Comparison of ENCODE assay signal across 8 cellular contexts in genomic region chr14:93132472-93133065, GRCh38. TPM values are rescaled to one million over a fixed set of nuclear protein-coding genes. Genes with fewer than 3 reads are reported as not detected.
A peak's percentile ranks its signal among the peaks of the same experiment; 100 is the strongest.
DNase-seq lines count a peak whose midpoint lies in the region; ATAC-seq and TF ChIP-seq lines count a peak whose summit lies in the region.

No MANE protein-coding gene starts in this region.

- no peak for TF ChIP-seq POLR2A in tibial nerve (IDR thresholded peaks at IDR 0.05)

- no peak overlapping the region for H3K4me2 ChIP-seq in Loucy (ENCODE audit: low read depth, low read length, poor library complexity, severe bottlenecking)

- H3K4me3 Mint-ChIP-seq in activated T-cell treated with anti-CD3 and anti-CD28 coated beads, Interleukin-2, amount 50 U/mL, for 24 hours: no peak overlapping the region
- H3K4me3 Mint-ChIP-seq in activated T-cell treated with anti-CD3 and anti-CD28 coated beads, Interleukin-2, amount 50 U/mL, for 4 hours: no peak overlapping the region

- peak; percentile 4 for DNase-seq in activated T-cell treated with anti-CD3 and anti-CD28 coated beads for 24 hours (ENCODE audit: low read depth)
- no peak for DNase-seq in activated T-cell treated with anti-CD3 and anti-CD28 coated beads, Interleukin-2, amount 50 U/mL, for 24 hours
- peak; percentile 9 for DNase-seq in activated T-cell treated with anti-CD3 and anti-CD28 coated beads, Interleukin-2, amount 50 U/mL, for 4 hours
- peak; percentile 9 to 14 for DNase-seq in hippocampal formation (lab: John Stamatoyannopoulos, UW)
- DNase-seq in tibial nerve (ENCODE audit: low spot score in 2 of 2): peak in 1 of 2 donors; percentile 66
- no peak for DNase-seq in middle frontal gyrus (ENCODE audit: extremely low spot score, low spot score)

- no peaks in the 10 kb centered on the region for H3K27me3 Mint-ChIP-seq in activated T-cell treated with anti-CD3 and anti-CD28 coated beads, Interleukin-2, amount 50 U/mL, for 24 hours
- no peaks in the 10 kb centered on the region for H3K27me3 Mint-ChIP-seq in activated T-cell treated with anti-CD3 and anti-CD28 coated beads, Interleukin-2, amount 50 U/mL, for 4 hours (ENCODE audit: low read depth)

- H3K4me1 Mint-ChIP-seq in activated T-cell treated with anti-CD3 and anti-CD28 coated beads, Interleukin-2, amount 50 U/mL, for 24 hours (ENCODE audit: low read depth): no peaks in the 10 kb centered on the region
- no peaks in the 10 kb centered on the region for H3K4me1 Mint-ChIP-seq in activated T-cell treated with anti-CD3 and anti-CD28 coated beads, Interleukin-2, amount 50 U/mL, for 4 hours (ENCODE audit: low read depth)

- H2AFZ ChIP-seq in Loucy (ENCODE audit: low read length): no peak overlapping the region

- H3K27ac Mint-ChIP-seq in activated T-cell treated with anti-CD3 and anti-CD28 coated beads, Interleukin-2, amount 50 U/mL, for 24 hours: no peak overlapping the region

- H3K36me3 Mint-ChIP-seq in activated T-cell treated with anti-CD3 and anti-CD28 coated beads, Interleukin-2, amount 50 U/mL, for 24 hours (ENCODE audit: low read depth): no peaks in the 10 kb centered on the region
- no peaks in the 10 kb centered on the region for H3K36me3 Mint-ChIP-seq in activated T-cell treated with anti-CD3 and anti-CD28 coated beads, Interleukin-2, amount 50 U/mL, for 4 hours (ENCODE audit: insufficient read depth)

- ATAC-seq in activated T-cell treated with anti-CD3 and anti-CD28 coated beads, Interleukin-2, amount 50 U/mL, for 4 hours: peak in 1 of 2 donors; percentile 46
- ATAC-seq in GM21825 (IDR thresholded peaks at IDR 0.05; ENCODE audit: unreplicated experiment): no peak

- H3K4me3 ChIP-seq in Loucy (ENCODE audit: low read length, poor library complexity, severe bottlenecking) (no peak overlapping the region), tibial nerve (no peak overlapping the region)

- no peaks in the 10 kb centered on the region for H3K36me3 ChIP-seq in Loucy (ENCODE audit: insufficient read depth, low read length)
- H3K36me3 ChIP-seq in tibial nerve: no peaks in the 10 kb centered on the region

- no peaks in the 10 kb centered on the region for H3K4me1 ChIP-seq in Loucy (ENCODE audit: insufficient read depth, low read length, poor library complexity, severe bottlenecking)
- H3K4me1 ChIP-seq in tibial nerve: peaks cover 0 to 13% (median 0%) of the 10 kb centered on the region in 4 donors

- peak overlapping the region in 1 of 4 donors; percentile 23 for H3K27ac ChIP-seq in tibial nerve

- H3K27me3 ChIP-seq in Loucy (ENCODE audit: insufficient read depth, low read length, poor library complexity, severe bottlenecking) (no peaks in the 10 kb centered on the region), tibial nerve (no peaks in the 10 kb centered on the region)

- TF ChIP-seq CTCF in Loucy (conservative IDR thresholded peaks at IDR 0.05; ENCODE audit: low read length): peak; percentile 60
- peak; percentile 40 to 55 (median 50) for TF ChIP-seq CTCF in tibial nerve (IDR thresholded peaks at IDR 0.05)

- no peaks in the 10 kb centered on the region for H3K9me3 ChIP-seq in Loucy (ENCODE audit: insufficient read depth, low read depth, low read length)
- no peaks in the 10 kb centered on the region for H3K9me3 ChIP-seq in tibial nerve

- no peaks in the 10 kb centered on the region for H3K9me2 ChIP-seq in Loucy (replicated peaks; ENCODE audit: low read depth, low read length)

- 42 to 47% methylated on average over 8 of the region's 8 CpGs for WGBS in tibial nerve, 2 donors

- no peak overlapping the region for H3K9ac ChIP-seq in Loucy (ENCODE audit: low read depth, low read length, poor library complexity, severe bottlenecking)

- no peaks in the 10 kb centered on the region for H3K9me3 Mint-ChIP-seq in activated T-cell treated with anti-CD3 and anti-CD28 coated beads, Interleukin-2, amount 50 U/mL, for 24 hours
- H3K9me3 Mint-ChIP-seq in activated T-cell treated with anti-CD3 and anti-CD28 coated beads, Interleukin-2, amount 50 U/mL, for 4 hours: no peaks in the 10 kb centered on the region

- no peaks in the 10 kb centered on the region for H4K20me1 ChIP-seq in Loucy (ENCODE audit: insufficient read depth, low read length, poor library complexity, severe bottlenecking)

- no peaks in the 10 kb centered on the region for H3F3A ChIP-seq in Loucy (ENCODE audit: low read depth)

- TF ChIP-seq EP300 in tibial nerve (IDR thresholded peaks at IDR 0.05): no peak

- H3K79me2 ChIP-seq in Loucy (ENCODE audit: insufficient read depth, low read length): no peaks in the 10 kb centered on the region

RNA-seq across cellular contexts. Expression of gene ITPK1, which starts 16.8 kb away (rescaled TPM):
- 10 to 100 TPM; 49.4 to 59.7 (median 59.1) TPM for total RNA-seq in activated T-cell treated with anti-CD3 and anti-CD28 coated beads, Interleukin-2, amount 50 U/mL, for 4 hours
- 100 to 1,000 TPM in 1 of 4 donors, 10 to 100 TPM in 3; 67.4 to 121 (median 92.5) TPM for total RNA-seq in tibial nerve

RNA-seq across cellular contexts. Expression of gene MOAP1, which starts 52.1 kb away (rescaled TPM):
- 10 to 100 TPM; 15.9 to 19.3 (median 16.8) TPM for total RNA-seq in activated T-cell treated with anti-CD3 and anti-CD28 coated beads, Interleukin-2, amount 50 U/mL, for 4 hours
- total RNA-seq in tibial nerve: 10 to 100 TPM; 21.8 to 29.3 (median 23.4) TPM

RNA-seq across cellular contexts. Expression of gene LYSET, which starts 52.5 kb away (rescaled TPM):
- total RNA-seq in activated T-cell treated with anti-CD3 and anti-CD28 coated beads, Interleukin-2, amount 50 U/mL, for 4 hours: 10 to 100 TPM; 20.0 to 21.0 (median 20.7) TPM
- 10 to 100 TPM in 2 of 4 donors, 1 to 10 TPM in 2; 6.5 to 11.7 (median 9.3) TPM for total RNA-seq in tibial nerve

Comparison
In these comparisons a context has a peak if more than half of its experiments do, and no peak if none do; other contexts are left out.
1. DNase-seq: peak in activated T-cell treated with anti-CD3 and anti-CD28 coated beads for 24 hours (single experiment), activated T-cell treated with anti-CD3 and anti-CD28 coated beads, Interleukin-2, amount 50 U/mL, for 4 hours (single experiment) and hippocampal formation (2 of 2); none in activated T-cell treated with anti-CD3 and anti-CD28 coated beads, Interleukin-2, amount 50 U/mL, for 24 hours (single experiment) and middle frontal gyrus (single experiment).